1 cellular context compared by ENCODE assay signal in the genomic region with DNA sequence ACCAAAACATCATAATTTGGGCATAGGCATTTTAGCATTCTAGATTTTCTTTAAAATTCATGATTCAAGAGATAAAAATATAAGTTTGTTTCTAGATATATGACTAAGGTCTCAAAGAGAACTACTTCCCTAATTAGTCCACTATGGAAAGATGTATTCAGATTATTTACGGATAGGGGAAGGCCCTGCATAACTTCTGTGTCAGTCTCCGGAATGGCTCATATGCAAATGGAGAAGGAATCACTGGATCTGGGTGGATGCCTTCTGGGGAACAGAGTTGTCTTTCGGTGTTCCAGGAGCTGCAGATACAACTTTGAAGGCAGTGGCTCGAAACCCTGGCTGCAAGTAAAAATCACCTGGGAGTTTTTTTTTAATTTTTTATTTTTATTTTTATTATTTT.
TF ChIP-seq lines count a peak whose summit lies in the region.

No MANE protein-coding gene starts in this region.

TF ChIP-seq in HCT116, 20 proteins besides CTCF, POLR2A, EP300 and RAD21:
- TF ChIP-seq, protein P1, sequence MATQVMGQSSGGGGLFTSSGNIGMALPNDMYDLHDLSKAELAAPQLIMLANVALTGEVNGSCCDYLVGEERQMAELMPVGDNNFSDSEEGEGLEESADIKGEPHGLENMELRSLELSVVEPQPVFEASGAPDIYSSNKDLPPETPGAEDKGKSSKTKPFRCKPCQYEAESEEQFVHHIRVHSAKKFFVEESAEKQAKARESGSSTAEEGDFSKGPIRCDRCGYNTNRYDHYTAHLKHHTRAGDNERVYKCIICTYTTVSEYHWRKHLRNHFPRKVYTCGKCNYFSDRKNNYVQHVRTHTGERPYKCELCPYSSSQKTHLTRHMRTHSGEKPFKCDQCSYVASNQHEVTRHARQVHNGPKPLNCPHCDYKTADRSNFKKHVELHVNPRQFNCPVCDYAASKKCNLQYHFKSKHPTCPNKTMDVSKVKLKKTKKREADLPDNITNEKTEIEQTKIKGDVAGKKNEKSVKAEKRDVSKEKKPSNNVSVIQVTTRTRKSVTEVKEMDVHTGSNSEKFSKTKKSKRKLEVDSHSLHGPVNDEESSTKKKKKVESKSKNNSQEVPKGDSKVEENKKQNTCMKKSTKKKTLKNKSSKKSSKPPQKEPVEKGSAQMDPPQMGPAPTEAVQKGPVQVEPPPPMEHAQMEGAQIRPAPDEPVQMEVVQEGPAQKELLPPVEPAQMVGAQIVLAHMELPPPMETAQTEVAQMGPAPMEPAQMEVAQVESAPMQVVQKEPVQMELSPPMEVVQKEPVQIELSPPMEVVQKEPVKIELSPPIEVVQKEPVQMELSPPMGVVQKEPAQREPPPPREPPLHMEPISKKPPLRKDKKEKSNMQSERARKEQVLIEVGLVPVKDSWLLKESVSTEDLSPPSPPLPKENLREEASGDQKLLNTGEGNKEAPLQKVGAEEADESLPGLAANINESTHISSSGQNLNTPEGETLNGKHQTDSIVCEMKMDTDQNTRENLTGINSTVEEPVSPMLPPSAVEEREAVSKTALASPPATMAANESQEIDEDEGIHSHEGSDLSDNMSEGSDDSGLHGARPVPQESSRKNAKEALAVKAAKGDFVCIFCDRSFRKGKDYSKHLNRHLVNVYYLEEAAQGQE (IDR thresholded peaks at IDR 0.05; ENCODE audit: low read depth): no peak
- TF ChIP-seq EGR1 (IDR thresholded peaks at IDR 0.05; ENCODE audit: low read depth) (no peak), FOSL1 (IDR thresholded peaks at IDR 0.05; ENCODE audit: low read depth) (no peak), POLR2AphosphoS5 (IDR thresholded peaks at IDR 0.05; ENCODE audit: low read depth, low read length) (no peak), CBX3 (IDR thresholded peaks at IDR 0.05; ENCODE audit: low read depth) (no peak), ZNF274 (IDR thresholded peaks at IDR 0.05; ENCODE audit: low read depth, low read length) (no peak), SRF (IDR thresholded peaks at IDR 0.05; ENCODE audit: low read depth) (no peak), ZFX (IDR thresholded peaks at IDR 0.05) (no peak), TCF7L2 (IDR thresholded peaks at IDR 0.05; ENCODE audit: borderline replicate concordance, extremely low read depth, insufficient read depth, insufficient read length) (no peak), EZH2phosphoT487 (IDR thresholded peaks at IDR 0.05; ENCODE audit: borderline replicate concordance) (no peak)
- TF ChIP-seq, protein P2, sequence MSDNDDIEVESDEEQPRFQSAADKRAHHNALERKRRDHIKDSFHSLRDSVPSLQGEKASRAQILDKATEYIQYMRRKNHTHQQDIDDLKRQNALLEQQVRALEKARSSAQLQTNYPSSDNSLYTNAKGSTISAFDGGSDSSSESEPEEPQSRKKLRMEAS (IDR thresholded peaks at IDR 0.05): no peak
- TF ChIP-seq, protein P3, sequence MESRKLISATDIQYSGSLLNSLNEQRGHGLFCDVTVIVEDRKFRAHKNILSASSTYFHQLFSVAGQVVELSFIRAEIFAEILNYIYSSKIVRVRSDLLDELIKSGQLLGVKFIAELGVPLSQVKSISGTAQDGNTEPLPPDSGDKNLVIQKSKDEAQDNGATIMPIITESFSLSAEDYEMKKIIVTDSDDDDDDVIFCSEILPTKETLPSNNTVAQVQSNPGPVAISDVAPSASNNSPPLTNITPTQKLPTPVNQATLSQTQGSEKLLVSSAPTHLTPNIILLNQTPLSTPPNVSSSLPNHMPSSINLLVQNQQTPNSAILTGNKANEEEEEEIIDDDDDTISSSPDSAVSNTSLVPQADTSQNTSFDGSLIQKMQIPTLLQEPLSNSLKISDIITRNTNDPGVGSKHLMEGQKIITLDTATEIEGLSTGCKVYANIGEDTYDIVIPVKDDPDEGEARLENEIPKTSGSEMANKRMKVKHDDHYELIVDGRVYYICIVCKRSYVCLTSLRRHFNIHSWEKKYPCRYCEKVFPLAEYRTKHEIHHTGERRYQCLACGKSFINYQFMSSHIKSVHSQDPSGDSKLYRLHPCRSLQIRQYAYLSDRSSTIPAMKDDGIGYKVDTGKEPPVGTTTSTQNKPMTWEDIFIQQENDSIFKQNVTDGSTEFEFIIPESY (IDR thresholded peaks at IDR 0.05; ENCODE audit: extremely low read depth, insufficient replicate concordance, low read length): no peak
